1 cellular context compared by ENCODE assay signal in genomic region chr5:566636-567309, GRCh38.
A peak's percentile ranks its signal among the peaks of the same experiment; 100 is the strongest.
TF ChIP-seq lines count a peak whose summit lies in the region.

No MANE protein-coding gene starts in this region.

TF ChIP-seq in K562, 482 proteins besides CTCF, POLR2A, EP300 and RAD21 (continued from another document):
- no peak for TF ChIP-seq ZNF280A (IDR thresholded peaks at IDR 0.05; ENCODE audit: low read depth, partially characterized antibody)
- peak; percentile 66 for TF ChIP-seq CREM (IDR thresholded peaks at IDR 0.05; ENCODE audit: low read depth)
